16 cellular contexts compared by ENCODE assay signal in the genomic region with DNA sequence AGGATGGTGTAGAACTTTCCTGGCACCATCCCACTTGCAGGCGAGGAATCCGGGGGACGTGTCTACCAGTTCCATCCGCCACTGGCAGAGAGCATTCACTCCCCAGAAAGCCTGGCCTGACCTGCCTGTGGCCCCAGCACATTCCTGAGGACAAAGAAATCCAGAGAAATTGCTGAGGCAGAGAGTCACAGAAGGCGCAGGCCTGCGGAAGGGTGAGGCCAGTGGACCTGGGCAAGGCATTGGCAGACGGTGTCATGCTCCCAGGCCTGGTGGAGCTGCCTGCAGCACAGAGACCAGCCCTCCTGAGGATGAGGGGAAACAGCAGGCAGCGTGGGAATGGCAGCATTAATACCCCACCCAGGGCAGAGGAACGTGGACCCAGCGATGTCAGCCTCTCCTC.
DNase-seq lines count a peak whose midpoint lies in the region; ATAC-seq, FAIRE-seq and TF ChIP-seq lines count a peak whose summit lies in the region.
"Had no signal": no experiment of that assay in that cellular context is flagged by ENCODE, and none has a peak within 500 bp of the region (broad histone marks: within the 10 kb centered on the region; RNA-seq: fewer than 3 reads in every experiment).

No MANE protein-coding gene starts in this region.

- DNase-seq in HCEC 1CT (peak; percentile 54), astrocyte (ENCODE audit: low read depth) (peak; percentile 92), kidney epithelial cell (ENCODE audit: low read depth) (peak; percentile 75), stomach (no peak), NCI-H1694 treated with DMSO at 0.1 percent for 48 hours (lab: John Stamatoyannopoulos, UW) (no peak), tibial nerve (ENCODE audit: low spot score in 2 of 2) (no peak)
- DNase-seq in activated T-cell treated with anti-CD3 and anti-CD28 coated beads, Interleukin-2, amount 50 U/mL, for 1 hour, result no peak
- DNase-seq: activated CD4-positive, alpha-beta T cell treated with anti-CD3 and anti-CD28 coated beads for 4 hours; activated naive CD4-positive, alpha-beta T cell treated with anti-CD3 and anti-CD28 coated beads, Interleukin-2, amount 10 ng/mL, durations not matched to agents 7 days and 5 days; DMS153; effector memory CD8-positive, alpha-beta T cell; NCI-H345; SJCRH30; stimulated activated CD4-positive, alpha-beta T cell treated with anti-CD3 and anti-CD28 coated beads, Interleukin-2, amount 100 ng/mL, for 48 hours had no signal

- no peaks in the 10 kb centered on the region for H3K9me3 ChIP-seq in astrocyte (ENCODE audit: insufficient read depth, low read depth, low read length)
- H3K9me3 ChIP-seq in stomach, result peaks cover 0 to 7% (median 0%) of the 10 kb centered on the region in 4 donors
- H3K9me3 ChIP-seq in tibial nerve, result no peaks in the 10 kb centered on the region
- H3K9me3 ChIP-seq: neutrophil had no signal

- TF ChIP-seq EP300 in stomach (IDR thresholded peaks at IDR 0.05) (no peak), tibial nerve (IDR thresholded peaks at IDR 0.05) (no peak)

- no peaks in the 10 kb centered on the region for H3K27me3 Mint-ChIP-seq in astrocyte (ENCODE audit: low read depth, unreplicated experiment)
- H3K27me3 Mint-ChIP-seq: activated naive CD4-positive, alpha-beta T cell treated with anti-CD3 and anti-CD28 coated beads, Interleukin-2, amount 10 ng/mL, durations not matched to agents 7 days and 5 days had no signal

- peak overlapping the region; percentile 96 for H3K27ac Mint-ChIP-seq in astrocyte (ENCODE audit: unreplicated experiment)
- H3K27ac Mint-ChIP-seq: activated naive CD4-positive, alpha-beta T cell treated with anti-CD3 and anti-CD28 coated beads, Interleukin-2, amount 10 ng/mL, durations not matched to agents 7 days and 5 days; effector memory CD8-positive, alpha-beta T cell had no signal

- peak; percentile 39 for FAIRE-seq in astrocyte (lab: Jason Lieb, UNC)

- TF ChIP-seq POLR2A in stomach (IDR thresholded peaks at IDR 0.05), result no peak
- no peak for TF ChIP-seq POLR2A in tibial nerve (IDR thresholded peaks at IDR 0.05)

- peak overlapping the region; percentile 36 for H2AFZ ChIP-seq in astrocyte (ENCODE audit: low read depth, low read length)

- no peaks in the 10 kb centered on the region for H3K36me3 Mint-ChIP-seq in astrocyte (ENCODE audit: low read depth, unreplicated experiment)
- H3K36me3 Mint-ChIP-seq: activated naive CD4-positive, alpha-beta T cell treated with anti-CD3 and anti-CD28 coated beads, Interleukin-2, amount 10 ng/mL, durations not matched to agents 7 days and 5 days had no signal

- H3K9me3 Mint-ChIP-seq in astrocyte (ENCODE audit: unreplicated experiment), result peaks cover 16% of the 10 kb centered on the region
- H3K9me3 Mint-ChIP-seq: activated naive CD4-positive, alpha-beta T cell treated with anti-CD3 and anti-CD28 coated beads, Interleukin-2, amount 10 ng/mL, durations not matched to agents 7 days and 5 days had no signal

- 65 to 82% (median 70%) methylated on average over 7 to 10 of the region's 10 CpGs for WGBS in stomach, 5 donors
- 57 to 63% methylated on average over 10 of the region's 10 CpGs for WGBS in tibial nerve, 2 donors

- H3K4me2 ChIP-seq in astrocyte (ENCODE audit: low read length), result peak overlapping the region; percentile 68

- H3K36me3 ChIP-seq in astrocyte (ENCODE audit: insufficient read depth, low read length) (no peaks in the 10 kb centered on the region), kidney epithelial cell (ENCODE audit: control insufficient read depth, insufficient read depth, low read length) (no peaks in the 10 kb centered on the region), stomach (no peaks in the 10 kb centered on the region), tibial nerve (no peaks in the 10 kb centered on the region)
- H3K36me3 ChIP-seq: neutrophil, SJCRH30 had no signal

- H3K4me1 ChIP-seq in astrocyte (ENCODE audit: insufficient read depth, low read length) (peaks cover 41% of the 10 kb centered on the region), stomach (peaks cover 16 to 43% (median 24%) of the 10 kb centered on the region in 4 donors), tibial nerve (peaks cover 0 to 20% (median 2%) of the 10 kb centered on the region in 4 donors)

- intact Hi-C loops in stomach (cut with DNase I; ENCODE audit: low total_unique reads), result no loop called here

- H3K27me3 ChIP-seq in astrocyte (ENCODE audit: insufficient read depth, low read length) (no peaks in the 10 kb centered on the region), kidney epithelial cell (ENCODE audit: control insufficient read depth, insufficient read depth, low read length) (no peaks in the 10 kb centered on the region), stomach (no peaks in the 10 kb centered on the region), tibial nerve (no peaks in the 10 kb centered on the region)
- H3K27me3 ChIP-seq: neutrophil, SJCRH30 had no signal

- H3K27ac ChIP-seq in astrocyte (ENCODE audit: low read depth, low read length) (peak overlapping the region; percentile 90), stomach (peak overlapping the region in 3 of 5 donors; percentile 54 to 64 (median 58)), tibial nerve (peak overlapping the region in 1 of 4 donors; percentile 62)
- H3K27ac ChIP-seq: neutrophil, SJCRH30 had no signal

- no peaks in the 10 kb centered on the region for H4K20me1 ChIP-seq in astrocyte (ENCODE audit: insufficient read depth, low read length)

- TF ChIP-seq CTCF in astrocyte (IDR thresholded peaks at IDR 0.05; ENCODE audit: insufficient read depth, low read depth, low read length) (no peak), kidney epithelial cell (IDR thresholded peaks at IDR 0.05; ENCODE audit: insufficient read depth, low read length, poor library complexity, severe bottlenecking) (no peak), stomach (IDR thresholded peaks at IDR 0.05) (no peak), tibial nerve (IDR thresholded peaks at IDR 0.05) (no peak)

- peak overlapping the region; percentile 73 for H3K4me3 Mint-ChIP-seq in astrocyte (ENCODE audit: unreplicated experiment)
- H3K4me3 Mint-ChIP-seq: activated naive CD4-positive, alpha-beta T cell treated with anti-CD3 and anti-CD28 coated beads, Interleukin-2, amount 10 ng/mL, durations not matched to agents 7 days and 5 days; effector memory CD8-positive, alpha-beta T cell had no signal

- H3K9ac ChIP-seq in astrocyte (ENCODE audit: low read length), result peak overlapping the region; percentile 80

- ATAC-seq in HG03342 (IDR thresholded peaks at IDR 0.05; ENCODE audit: unreplicated experiment), result no peak
- ATAC-seq: effector memory CD8-positive, alpha-beta T cell had no signal

- peaks cover 42% of the 10 kb centered on the region for H3K4me1 Mint-ChIP-seq in astrocyte (ENCODE audit: low read depth, unreplicated experiment)
- H3K4me1 Mint-ChIP-seq: activated naive CD4-positive, alpha-beta T cell treated with anti-CD3 and anti-CD28 coated beads, Interleukin-2, amount 10 ng/mL, durations not matched to agents 7 days and 5 days had no signal

- no peaks in the 10 kb centered on the region for H3K79me2 ChIP-seq in astrocyte (ENCODE audit: insufficient read depth, low read length)

- no peak overlapping the region for H3K4me3 ChIP-seq in astrocyte (ENCODE audit: insufficient read depth, low read depth, low read length)
- no peak overlapping the region for H3K4me3 ChIP-seq in kidney epithelial cell (ENCODE audit: low read depth, low read length)
- H3K4me3 ChIP-seq in stomach, result no peak overlapping the region
- no peak overlapping the region for H3K4me3 ChIP-seq in tibial nerve
- H3K4me3 ChIP-seq: SJCRH30 had no signal

Comparison
In these comparisons a context has a peak if more than half of its experiments do, and no peak if none do; other contexts are left out.
1. DNase-seq: peak in HCEC 1CT (single experiment), astrocyte (single experiment) and kidney epithelial cell (single experiment); none in stomach (single experiment), NCI-H1694 treated with DMSO at 0.1 percent for 48 hours (single experiment), tibial nerve (0 of 2) and activated T-cell treated with anti-CD3 and anti-CD28 coated beads, Interleukin-2, amount 50 U/mL, for 1 hour (single experiment).